8 cellular contexts compared by ENCODE assay signal in genomic region chr13:33285420-33286124, GRCh38. TPM values are rescaled to one million over a fixed set of nuclear protein-coding genes. Genes with fewer than 3 reads are reported as not detected.
DNase-seq lines count a peak whose midpoint lies in the region; ATAC-seq and TF ChIP-seq lines count a peak whose summit lies in the region.

Gene STARD13, minus strand, starts transcription at chr13:33285755. Its CDS starts 117 bp downstream, at chr13:33285638.

- no peaks in the 10 kb centered on the region for H3K27me3 ChIP-seq in neuron (ENCODE audit: insufficient read depth, low read length)

- CTCF ChIA-PET in GM10248 (lab: Yijun Ruan, JAX), result interaction anchor here (0.6 to 1.5 kb wide), 6 partner anchors 9 to 57 kb away, joined by 3 to 5 read pairs (median 3); no protein-coding TSS in a partner anchor

- POLR2A ChIA-PET in GM10248 (lab: Yijun Ruan, JAX), result interaction anchor here (0.5 kb wide), 1 partner anchor 54 kb away, joined by 3 read pairs; no protein-coding TSS in a partner anchor

- peak within 1 kb of the TSS; percentile 74 for H3K27ac ChIP-seq in adipose tissue (ENCODE audit: low read depth, low read length)

- no peaks in the 10 kb centered on the region for H3K36me3 ChIP-seq in neuron (ENCODE audit: insufficient read depth, low read length)

- 1 to 2% (median 2%) methylated on average over 20 of the region's 20 CpGs for whole genome bisulfite sequencing in adipose tissue, 3 donors

- H3K4me3 ChIP-seq in neuron (ENCODE audit: low read length), result peak within 1 kb of the TSS; percentile 56

- no peaks in the 10 kb centered on the region for H3K9me3 ChIP-seq in neuron (ENCODE audit: low read length)

- peaks cover 11% of the 10 kb centered on the region for H3K4me1 ChIP-seq in neuron (ENCODE audit: insufficient read depth, low read length)

- peak; percentile 11 for TF ChIP-seq CTCF in GM10248 (IDR thresholded peaks at IDR 0.05; ENCODE audit: control extremely low read depth, extremely low read depth, low read depth, missing control alignments)

- DNase-seq in 8988T (peak; percentile 53), GM10248 (ENCODE audit: extremely low spot score) (peak; percentile 47), NCI-H2107 (lab: John Stamatoyannopoulos, UW) (peak; percentile 11), Right ventricle myocardium inferior (ENCODE audit: missing footprints) (peak; percentile 94)

- ATAC-seq in HG02588 (IDR thresholded peaks at IDR 0.05; ENCODE audit: unreplicated experiment) (peak; percentile 85), Right ventricle myocardium inferior (peak; percentile 96), HG03139 (IDR thresholded peaks at IDR 0.05; ENCODE audit: unreplicated experiment) (no peak)

- H2AFZ ChIP-seq in neuron (ENCODE audit: low read depth, low read length), result peak within 1 kb of the TSS; percentile 47

- intact Hi-C loops in Right ventricle myocardium inferior (cut with DNase I), result loop anchor here (2.0 kb wide), 3 partner anchors 53 to 257 kb away; no protein-coding TSS in a partner anchor

RNA-seq across cellular contexts. Expression of gene STARD13, which starts in this region (rescaled TPM):
- 10 to 100 TPM in 2 of 3 donors, 1 to 10 TPM in 1; 5.4 to 17.0 (median 13.3) TPM for polyA plus RNA-seq in adipose tissue
- total RNA-seq in Right ventricle myocardium inferior, result 36.4 TPM

Comparison
In these comparisons a context has a peak if more than half of its experiments do, and no peak if none do; other contexts are left out.
1. DNase-seq: peak in every context shown above with its lines; median percentile 94 in Right ventricle myocardium inferior; 53 in 8988T; 47 in GM10248; 11 in NCI-H2107.